Comparison of ENCODE assay signal across 24 cellular contexts in genomic region chr1:6481820-6482471, GRCh38. TPM values are rescaled to one million over a fixed set of nuclear protein-coding genes. Genes with fewer than 3 reads are reported as not detected.
"Had no signal": no experiment of that assay in that cellular context is flagged by ENCODE, and none has a peak within 500 bp of the region (broad histone marks: within the 10 kb centered on the region; RNA-seq: fewer than 3 reads in every experiment).

No MANE protein-coding gene starts in this region.

- ATAC-seq: activated naive CD4-positive, alpha-beta T cell treated with anti-CD3 and anti-CD28 coated beads, Interleukin-2, amount 50 U/mL, for 72 hours; activated T-cell treated with anti-CD3 and anti-CD28 coated beads, Interleukin-2, amount 50 U/mL, for 4 hours; activated T-helper 17 cell treated with anti-CD3 and anti-CD28 coated beads, Interleukin-2, amount 50 U/mL, for 72 hours; left cardiac atrium; right lobe of liver; stimulated activated naive CD8-positive, alpha-beta T cell treated with anti-CD3 and anti-CD28 coated beads, Interleukin-15, Interleukin-2, amounts not matched to agents 100 U/mL and 50 U/mL, for 24 hours had no signal

- H3K9me3 ChIP-seq: breast epithelium, right lobe of liver, testis, transverse colon, uterus had no signal

- DNase-seq: activated CD4-positive, alpha-beta memory T cell treated with anti-CD3 and anti-CD28 coated beads, Interleukin-2, amount 10 ng/mL, durations not matched to agents 7 days and 5 days; activated CD4-positive, alpha-beta T cell treated with anti-CD3 and anti-CD28 coated beads for 1 hour; activated CD4-positive, alpha-beta T cell treated with anti-CD3 and anti-CD28 coated beads, Interleukin-2, amount 10 ng/mL, durations not matched to agents 7 days and 5 days; activated T-cell treated with anti-CD3 and anti-CD28 coated beads, Interleukin-2, amount 50 U/mL, for 4 hours; central memory CD4-positive, alpha-beta T cell; islet precursor cell; left cardiac atrium; mammary epithelial cell; naive B cell; right lobe of liver; stimulated activated CD4-positive, alpha-beta T cell treated with anti-CD3 and anti-CD28 coated beads, Interleukin-12 subunit alpha, Interleukin-12 subunit beta, amount 100 ng/mL, for 4 hours; stimulated activated CD4-positive, alpha-beta T cell treated with anti-CD3 and anti-CD28 coated beads, Interleukin-4, amount 100 ng/mL, for 1 hour; stimulated activated naive CD8-positive, alpha-beta T cell treated with anti-CD3 and anti-CD28 coated beads, Interleukin-15, Interleukin-2, amounts not matched to agents 100 U/mL and 50 U/mL, for 24 hours; testis; transverse colon; uterus had no signal

- H2AFZ ChIP-seq: hepatocyte had no signal

- H3K36me3 ChIP-seq: breast epithelium, right lobe of liver, transverse colon, uterus had no signal

- H3K27me3 ChIP-seq: breast epithelium, hepatocyte, right lobe of liver, testis, uterus had no signal

- FAIRE-seq: frontal cortex, TTC549 had no signal

- H3K4me3 ChIP-seq: breast epithelium, hepatocyte, right lobe of liver, testis, transverse colon, uterus had no signal

- H3K4me1 ChIP-seq: right lobe of liver, testis had no signal

- H3K4me2 ChIP-seq: hepatocyte had no signal

- H3K27ac ChIP-seq: breast epithelium, hepatocyte, right lobe of liver, testis, uterus had no signal

RNA-seq across cellular contexts. Expression of gene ESPN, which starts 57.4 kb away (rescaled TPM):
- total RNA-seq: frontal cortex, osteoblast, posterior vena cava had no signal
